ENCODE assay signal across 17 cellular contexts in the genomic region with DNA sequence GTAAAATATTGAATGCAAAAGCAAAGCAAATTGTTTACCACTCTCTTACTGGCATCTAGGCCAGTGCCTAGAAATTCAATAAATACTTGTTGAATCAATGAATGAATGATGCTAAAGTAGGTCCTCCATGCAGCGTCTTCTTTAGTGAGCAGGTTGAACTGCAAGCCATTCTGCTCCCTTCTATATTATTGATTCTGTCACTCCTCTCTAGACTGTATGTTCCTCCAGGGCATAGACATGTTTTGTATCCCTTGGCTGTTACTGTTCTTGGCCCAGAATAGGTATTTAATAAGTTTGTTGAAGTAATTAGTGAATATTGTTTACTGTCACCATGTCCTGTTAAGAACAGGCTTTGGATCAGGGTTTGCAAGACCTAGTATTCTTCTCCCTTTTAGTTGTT. TPM values are rescaled to one million over a fixed set of nuclear protein-coding genes. Genes with fewer than 3 reads are reported as not detected.
DNase-seq lines count a peak whose midpoint lies in the region; ATAC-seq and TF ChIP-seq lines count a peak whose summit lies in the region.
"Had no signal": no experiment of that assay in that cellular context is flagged by ENCODE, and none has a peak within 500 bp of the region (broad histone marks: within the 10 kb centered on the region; RNA-seq: fewer than 3 reads in every experiment).

No MANE protein-coding gene starts in this region.

- no peak overlapping the region for H3K9ac ChIP-seq in fibroblast of lung (ENCODE audit: insufficient read depth, low read length)
- H3K9ac ChIP-seq: KMS-11 had no signal

- CTCF ChIA-PET in A673 (lab: Charles Lee): no interaction called here

- no peaks in the 10 kb centered on the region for H4K20me1 ChIP-seq in fibroblast of lung (ENCODE audit: control insufficient read depth, extremely low read depth, insufficient read depth, low read length)

- no peak for DNase-seq in A673 (ENCODE audit: low spot score)
- no peak for DNase-seq in SJSA1 (ENCODE audit: low read depth in 1 of 2, low spot score in 2 of 2)
- no peak for DNase-seq in fibroblast of lung (ENCODE audit: low read depth in 2 of 2)
- DNase-seq in sciatic nerve (ENCODE audit: low spot score): no peak
- no peak for DNase-seq in NOMO-1 (lab: John Stamatoyannopoulos, UW; ENCODE audit: unreplicated experiment in 2 of 2)
- no peak for DNase-seq in activated CD8-positive, alpha-beta memory T cell treated with anti-CD3 and anti-CD28 coated beads, Interleukin-2, amount 50 U/mL, for 4 hours
- DNase-seq: activated CD8-positive, alpha-beta memory T cell treated with anti-CD3 and anti-CD28 coated beads for 24 hours; CD4-positive, alpha-beta T cell; DMS79; left lung; naive B cell; NCI-H1105 treated with DMSO at 0.1 percent for 48 hours; stimulated activated CD4-positive, alpha-beta T cell treated with anti-CD3 and anti-CD28 coated beads, Interleukin-15, amount 100 ng/mL, for 24 hours; stimulated activated naive CD4-positive, alpha-beta T cell treated with Interleukin-2 at 50 U/mL for 16 hours had no signal

- TF ChIP-seq CTCF in A673 (conservative IDR thresholded peaks at IDR 0.05; ENCODE audit: low read depth, low read length) (no peak), fibroblast of lung (conservative IDR thresholded peaks at IDR 0.05 in 1 of 2, IDR thresholded peaks at IDR 0.05 in 1 of 2; ENCODE audit: low read depth in 1 of 2, low read length in 2 of 2) (no peak)

- H3K27me3 ChIP-seq in A673 (replicated peaks; ENCODE audit: insufficient read depth, low read depth, low read length, poor library complexity) (no peaks in the 10 kb centered on the region), SJSA1 (replicated peaks) (no peaks in the 10 kb centered on the region), fibroblast of lung (ENCODE audit: control insufficient read depth, insufficient read depth, low read length) (no peaks in the 10 kb centered on the region)
- H3K27me3 ChIP-seq: left lung had no signal

- H3K4me1 ChIP-seq in A673 (ENCODE audit: insufficient read depth, low read length, poor library complexity, severe bottlenecking): peaks cover 30% of the 10 kb centered on the region
- H3K4me1 ChIP-seq in SJSA1 (replicated peaks): peaks cover 64% of the 10 kb centered on the region
- H3K4me1 ChIP-seq in fibroblast of lung (ENCODE audit: control insufficient read depth, extremely low read depth, insufficient read depth, low read length): peaks cover 7% of the 10 kb centered on the region

- peaks cover 2% of the 10 kb centered on the region for H3K79me2 ChIP-seq in fibroblast of lung (ENCODE audit: control insufficient read depth, insufficient read depth, low read length)

- peak; percentile 23 for ATAC-seq in sciatic nerve
- no peak for ATAC-seq in HG02884 (IDR thresholded peaks at IDR 0.05; ENCODE audit: unreplicated experiment)
- ATAC-seq in HG03108 (IDR thresholded peaks at IDR 0.05; ENCODE audit: unreplicated experiment): no peak

- H3K4me2 ChIP-seq in fibroblast of lung (ENCODE audit: extremely low read depth, insufficient read depth, low read length): peak overlapping the region; percentile 64
- H3K4me2 ChIP-seq: KMS-11 had no signal

- H3K9me3 ChIP-seq in A673 (ENCODE audit: low read depth, low read length, poor library complexity, severe bottlenecking): no peaks in the 10 kb centered on the region
- no peaks in the 10 kb centered on the region for H3K9me3 ChIP-seq in SJSA1 (replicated peaks)
- H3K9me3 ChIP-seq in fibroblast of lung (ENCODE audit: control insufficient read depth, insufficient read depth, low read depth, low read length): no peaks in the 10 kb centered on the region
- H3K9me3 ChIP-seq: left lung had no signal

- H3K36me3 ChIP-seq in A673 (ENCODE audit: insufficient read depth, low read length, poor library complexity, severe bottlenecking) (no peaks in the 10 kb centered on the region), SJSA1 (peaks cover 2% of the 10 kb centered on the region; the same call in 1 of the 2 replicates), fibroblast of lung (ENCODE audit: control insufficient read depth, insufficient read depth, low read length) (no peaks in the 10 kb centered on the region)
- H3K36me3 ChIP-seq: left lung had no signal

- no peak overlapping the region for H2AFZ ChIP-seq in fibroblast of lung (ENCODE audit: low read length)

- POLR2A ChIA-PET in A673 (lab: Charles Lee; ENCODE audit: low non-redundant PET): no interaction called here

- H3K27ac ChIP-seq in A673 (ENCODE audit: low read depth, low read length, poor library complexity, severe bottlenecking) (peak overlapping the region; percentile 43), SJSA1 (peak overlapping the region; percentile 68), fibroblast of lung (ENCODE audit: insufficient read depth, low read length) (no peak overlapping the region)
- H3K27ac ChIP-seq: KMS-11 had no signal

- H3K4me3 ChIP-seq in A673 (ENCODE audit: low read depth, low read length, poor library complexity, severe bottlenecking): peak overlapping the region; percentile 10
- no peak overlapping the region for H3K4me3 ChIP-seq in SJSA1
- no peak overlapping the region for H3K4me3 ChIP-seq in fibroblast of lung (replicated peaks in 1 of 4; ENCODE audit: control extremely low read depth in 1 of 4, insufficient read depth in 1 of 4, low read depth in 3 of 4, low read length in 4 of 4)
- H3K4me3 ChIP-seq: left lung had no signal

- no TSS peak for BruUV-seq in A673 (replicated peaks; lab: Mats Ljungman, UMichigan)

- intact Hi-C loops in A673 (cut with micrococcal nuclease; ENCODE audit: unreplicated experiment): no loop called here
- intact Hi-C loops in sciatic nerve (cut with DNase I): no loop called here

RNA-seq across cellular contexts. Expression of a gene that starts 43.7 kb away (rescaled TPM):
- 62.4 and 73.7 TPM in 2 replicates for total RNA-seq in A673 (2021)
- total RNA-seq in SJSA1 (2014; rRNA removed; shearing (Covaris generic)): 86.3 and 117 TPM in 2 replicates
- total RNA-seq in fibroblast of lung: 72.4 and 90.7 TPM in 2 replicates
- polyA plus RNA-seq in fibroblast of lung: 41.9 and 62.5 TPM in 2 replicates
- 26.0 and 34.7 TPM in 2 replicates for polyA plus RNA-seq in fibroblast of lung (2012)
- 74.0 and 97.1 TPM in 2 replicates for polyA minus RNA-seq in fibroblast of lung (ENCODE audit: low replicate concordance)
- total RNA-seq in sciatic nerve: 105 TPM
